In genomic region chr1:31199924-31200323, GRCh38 we compare ENCODE assay signal across 18 cellular contexts. TPM values are rescaled to one million over a fixed set of nuclear protein-coding genes. Genes with fewer than 3 reads are reported as not detected.
DNase-seq lines count a peak whose midpoint lies in the region; ATAC-seq, FAIRE-seq and TF ChIP-seq lines count a peak whose summit lies in the region.
"Had no signal": no experiment of that assay in that cellular context is flagged by ENCODE, and none has a peak within 500 bp of the region (broad histone marks: within the 10 kb centered on the region; RNA-seq: fewer than 3 reads in every experiment).

No MANE protein-coding gene starts in this region.

- no TSS peak for BruUV-seq in GM12878 (replicated peaks; lab: Mats Ljungman, UMichigan)

- in situ Hi-C loops in GM12878 (cut with MboI) (no loop called here), GM23248 (cut with MboI) (loop anchor here (25.0 kb wide), 1 partner anchor 337 kb away; no protein-coding TSS in a partner anchor)

- no peaks in the 10 kb centered on the region for H3K4me1 Mint-ChIP-seq in immature natural killer cell
- H3K4me1 Mint-ChIP-seq: CD4-positive, CD25-positive, alpha-beta regulatory T cell had no signal

- intact Hi-C loops in GM12878 (cut with micrococcal nuclease; ENCODE audit: unreplicated experiment): no loop called here

- H3K79me2 ChIP-seq in GM12878 (ENCODE audit: control insufficient read depth, insufficient read depth, low read length): no peaks in the 10 kb centered on the region
- no peaks in the 10 kb centered on the region for H3K79me2 ChIP-seq in hepatocyte
- H3K79me2 ChIP-seq in GM23248 (ENCODE audit: insufficient read depth): no peaks in the 10 kb centered on the region

- H3K9ac ChIP-seq in GM12878 (ENCODE audit: control insufficient read depth, insufficient read depth, low read length) (no peak overlapping the region), GM23248 (no peak overlapping the region)

- H3K4me3 Mint-ChIP-seq in immature natural killer cell: no peak overlapping the region
- H3K4me3 Mint-ChIP-seq: CD4-positive, CD25-positive, alpha-beta regulatory T cell had no signal

- TF ChIP-seq CTCF in GM12878 (IDR thresholded peaks at IDR 0.05 in 2 of 3, conservative IDR thresholded peaks at IDR 0.05 in 1 of 3; ENCODE audit: control insufficient read depth in 2 of 3, extremely low read depth in 1 of 3, insufficient read depth in 1 of 3, low read depth in 3 of 3, low read length in 3 of 3) (no peak), hepatocyte (IDR thresholded peaks at IDR 0.05; ENCODE audit: poor library complexity) (no peak)

- no peaks in the 10 kb centered on the region for H3K36me3 Mint-ChIP-seq in immature natural killer cell
- H3K36me3 Mint-ChIP-seq: CD4-positive, CD25-positive, alpha-beta regulatory T cell had no signal

- no peak for TF ChIP-seq POLR2A in GM12878 (IDR thresholded peaks at IDR 0.05; ENCODE audit: low read depth, low read length)

- DNase-seq in MG63: peak; percentile 15
- no peak for DNase-seq in GM12878 (ENCODE audit: low read depth, low spot score)
- DNase-seq in hepatocyte (ENCODE audit: low spot score): peak; percentile 17
- DNase-seq in substantia nigra (lab: John Stamatoyannopoulos, UW): peak in 1 of 49 donors; percentile 12
- no peak for DNase-seq in immature natural killer cell
- DNase-seq in AG20443 (ENCODE audit: low spot score): no peak
- DNase-seq in GM23248: no peak
- DNase-seq: CD4-positive, CD25-positive, alpha-beta regulatory T cell; DMS79; H7; NCI-H2081 treated with DMSO at 0.1 percent for 48 hours; NCI-H345; NCI-H524; NCI-H774; NK-92 treated with Interleukin-12 subunit alpha and Interleukin-12 subunit beta, amount 100 ng/mL, for 24 hours had no signal

- no peaks in the 10 kb centered on the region for H3K9me3 ChIP-seq in MG63
- no peaks in the 10 kb centered on the region for H3K9me3 ChIP-seq in GM12878 (replicated peaks; ENCODE audit: control insufficient read depth, insufficient read depth, low read length)
- no peaks in the 10 kb centered on the region for H3K9me3 ChIP-seq in hepatocyte (ENCODE audit: low read depth)
- H3K9me3 ChIP-seq in GM23248 (ENCODE audit: low read depth): no peaks in the 10 kb centered on the region

- CTCF ChIA-PET in GM12878 (lab: Yijun Ruan, JAX): interaction anchor here (0.6 to 1.1 kb wide), 3 partner anchors 11 to 133 kb away, joined by 3 to 5 read pairs (median 3); no protein-coding TSS in a partner anchor

- TF ChIP-seq RAD21 in GM12878 (IDR thresholded peaks at IDR 0.05; ENCODE audit: insufficient read depth, low read depth, low read length): no peak

- no peaks in the 10 kb centered on the region for H3K9me3 Mint-ChIP-seq in immature natural killer cell

- no peaks in the 10 kb centered on the region for H3K27me3 ChIP-seq in MG63
- no peaks in the 10 kb centered on the region; a peak in 1 of 4 replicates for H3K27me3 ChIP-seq in GM12878 (replicated peaks in 1 of 2; ENCODE audit: control insufficient read depth in 2 of 2, insufficient read depth in 2 of 2, low read length in 1 of 2)
- H3K27me3 ChIP-seq in hepatocyte: no peaks in the 10 kb centered on the region
- H3K27me3 ChIP-seq in GM23248 (replicated peaks; ENCODE audit: insufficient read depth): no peaks in the 10 kb centered on the region

- H3K9me2 ChIP-seq in hepatocyte (replicated peaks; ENCODE audit: insufficient read depth): no peaks in the 10 kb centered on the region
- H3K9me2 ChIP-seq in GM23248 (ENCODE audit: insufficient read depth): no peaks in the 10 kb centered on the region

- H3K4me3 ChIP-seq in MG63 (no peak overlapping the region), GM12878 (no peak overlapping the region), hepatocyte (no peak overlapping the region), GM23248 (no peak overlapping the region)

- H3K27ac ChIP-seq in GM12878 (ENCODE audit: control insufficient read depth, insufficient read depth) (no peak overlapping the region), hepatocyte (no peak overlapping the region), substantia nigra (ENCODE audit: low read depth, low read length, poor library complexity, severe bottlenecking) (peak overlapping the region; percentile 66), GM23248 (no peak overlapping the region)
- H3K27ac ChIP-seq: HL-60 had no signal

- no peak for TF ChIP-seq EP300 in GM12878 (IDR thresholded peaks at IDR 0.05; ENCODE audit: borderline replicate concordance in 1 of 2, control insufficient read depth in 1 of 2, low read depth in 2 of 2, low read length in 2 of 2)

- 53% methylated on average over 16 of the region's 22 CpGs for WGBS in GM12878 (ENCODE audit: insufficient coverage, insufficient replicate concordance, low lambda C conversion rate, missing lambda C conversion rate)
- WGBS in hepatocyte (ENCODE audit: low lambda C conversion rate, missing lambda C conversion rate): 65% methylated on average over 22 of the region's 22 CpGs
- 54 to 58% methylated on average over 14 to 22 of the region's 22 CpGs for WGBS in GM23248 (ENCODE audit: low coverage in 1 of 2, low lambda C conversion rate in 2 of 2, missing lambda C conversion rate in 2 of 2), 2 experiments

- no peaks in the 10 kb centered on the region for H3K36me3 ChIP-seq in MG63
- H3K36me3 ChIP-seq in GM12878 (ENCODE audit: control insufficient read depth in 2 of 2, insufficient read depth in 2 of 2, low read length in 1 of 2): no peaks in the 10 kb centered on the region
- no peaks in the 10 kb centered on the region for H3K36me3 ChIP-seq in hepatocyte (replicated peaks; ENCODE audit: insufficient read depth, low read depth)
- no peaks in the 10 kb centered on the region for H3K36me3 ChIP-seq in GM23248 (ENCODE audit: low read depth)

- H3F3A ChIP-seq in GM23248 (ENCODE audit: insufficient read depth): no peaks in the 10 kb centered on the region

- no peak overlapping the region for H2AFZ ChIP-seq in GM12878 (ENCODE audit: control insufficient read depth, low read depth, low read length)
- no peak overlapping the region for H2AFZ ChIP-seq in hepatocyte
- H2AFZ ChIP-seq in GM23248: no peak overlapping the region

- H3K4me1 ChIP-seq in GM12878 (ENCODE audit: control insufficient read depth, insufficient read depth, low read length) (no peaks in the 10 kb centered on the region), hepatocyte (ENCODE audit: insufficient read depth) (no peaks in the 10 kb centered on the region), GM23248 (ENCODE audit: insufficient read depth) (no peaks in the 10 kb centered on the region)

- no peak overlapping the region for H3K27ac Mint-ChIP-seq in immature natural killer cell
- H3K27ac Mint-ChIP-seq: CD4-positive, CD25-positive, alpha-beta regulatory T cell had no signal

- no peak for ATAC-seq in GM12878
- ATAC-seq: Panc1, SK-N-SH treated with all-trans-retinoic acid at 6 μM for 48 hours had no signal

- SMC1A ChIA-PET in GM12878 (lab: Charles Lee; ENCODE audit: uncharacterized antibody, unreplicated experiment): no interaction called here

- H4K20me1 ChIP-seq in GM12878 (ENCODE audit: control insufficient read depth, insufficient read depth) (no peaks in the 10 kb centered on the region), hepatocyte (ENCODE audit: insufficient read depth, poor library complexity, severe bottlenecking) (no peaks in the 10 kb centered on the region), GM23248 (ENCODE audit: insufficient read depth) (no peaks in the 10 kb centered on the region)

- H3K4me2 ChIP-seq in GM12878 (ENCODE audit: control insufficient read depth, insufficient read depth) (no peak overlapping the region), hepatocyte (no peak overlapping the region), GM23248 (ENCODE audit: unreplicated experiment) (no peak overlapping the region)

- FAIRE-seq in GM12878 (lab: Jason Lieb, UNC): no peak

- peaks cover 0 to 6% (median 2%) of the 10 kb centered on the region in 3 donors for H3K27me3 Mint-ChIP-seq in immature natural killer cell (ENCODE audit: low read depth in 3 of 3)

- RAD21 ChIA-PET in GM12878 (lab: Charles Lee; ENCODE audit: unreplicated experiment): no interaction called here

- POLR2A ChIA-PET in GM12878 (lab: Charles Lee): no interaction called here

TF ChIP-seq in GM12878, 131 proteins besides CTCF, POLR2A, EP300 and RAD21:
- peak; percentile 56 for TF ChIP-seq BCL3 (IDR thresholded peaks at IDR 0.05; ENCODE audit: borderline replicate concordance, insufficient read depth, low read depth, low read length, poor library complexity, severe bottlenecking)
- TF ChIP-seq BRCA1 (IDR thresholded peaks at IDR 0.05; ENCODE audit: low read depth, low read length): no peak
TF ChIP-seq in GM12878: peak in this region for 1.

RNA-seq across cellular contexts. Expression of gene NKAIN1, which starts 39.8 kb away (rescaled TPM):
- total RNA-seq in MG63 (2014; rRNA removed; shearing (Covaris generic); ENCODE audit: low replicate concordance): 0.43 and 1.0 TPM in 2 replicates
- total RNA-seq in GM12878 (2013; cell fraction: nucleolus; rRNA removed): not detected in 2 replicates
- total RNA-seq in GM12878 (2014; rRNA removed): not detected in 2 replicates
- total RNA-seq in GM12878 (2014; rRNA removed; fragmentation: Illumina TruSeq; extraction: Trizol): not detected in 2 replicates
- total RNA-seq in GM12878 (2021): not detected in 2 replicates
- not detected for polyA plus RNA-seq in GM12878 (2011; ENCODE audit: low read depth)
- not detected in 2 replicates for polyA plus RNA-seq in GM12878 (2011; rRNA removed)
- polyA plus RNA-seq in GM12878 (2011; cell fraction: cytosol; rRNA removed): not detected in 2 replicates
- polyA plus RNA-seq in GM12878 (2011; cell fraction: nucleus; rRNA removed): not detected in 2 replicates
- not detected in 2 replicates for polyA plus RNA-seq in GM12878 (2012)
- not detected in 2 replicates for polyA plus RNA-seq in GM12878 (2014; fragmentation: Illumina TruSeq; extraction: Trizol)
- not detected for polyA plus RNA-seq in GM12878 (2014; fragmentation: Nextera tagmentation; extraction: Ambion mirVana)
- not detected in 2 replicates for polyA plus RNA-seq in GM12878 (2014; rRNA removed)
- polyA plus RNA-seq in GM12878 (2016; fragmentation: Nextera tagmentation; extraction: Ambion mirVana): not detected
- polyA minus RNA-seq in GM12878 (2011; rRNA and poly(A)+ RNA removed): not detected in 2 replicates
- polyA minus RNA-seq in GM12878 (2011; cell fraction: cytosol; rRNA and poly(A)+ RNA removed): not detected in 2 replicates
- polyA minus RNA-seq in GM12878 (2011; cell fraction: nucleus; rRNA and poly(A)+ RNA removed): not detected in 2 replicates
- 1.2 and 2.2 TPM in 2 replicates for total RNA-seq in hepatocyte
- 0.88 and 1.8 TPM in 2 replicates for polyA plus RNA-seq in hepatocyte
- under 1 TPM in 1 of 3 donors, not detected in 2; 0.35 TPM for polyA plus RNA-seq in immature natural killer cell
- 0.11 TPM in 1 of 2 replicates, not detected in the other for total RNA-seq in GM23248 (2014; rRNA removed; shearing (Covaris generic))
- polyA plus RNA-seq in GM23248 (2016; fragmentation: Nextera tagmentation; extraction: Ambion mirVana): not detected in 2 replicates
- total RNA-seq: CD4-positive, CD25-positive, alpha-beta regulatory T cell had no signal
- polyA plus RNA-seq: CD4-positive, CD25-positive, alpha-beta regulatory T cell had no signal

Comparison
In these comparisons a context has a peak if more than half of its experiments do, and no peak if none do; other contexts are left out.
1. DNase-seq: peak in MG63 (single experiment) and hepatocyte (single experiment); none in GM12878 (single experiment), immature natural killer cell (0 of 3), AG20443 (single experiment) and GM23248 (single experiment).